In genomic region chr16:66988197-66988788, GRCh38 we compare ENCODE assay signal across 11 cellular contexts. TPM values are rescaled to one million over a fixed set of nuclear protein-coding genes. Genes with fewer than 3 reads are reported as not detected.
A peak's percentile ranks its signal among the peaks of the same experiment; 100 is the strongest.
DNase-seq lines count a peak whose midpoint lies in the region; ATAC-seq, FAIRE-seq and TF ChIP-seq lines count a peak whose summit lies in the region.
"Had no signal": no experiment of that assay in that cellular context is flagged by ENCODE, and none has a peak within 500 bp of the region (broad histone marks: within the 10 kb centered on the region; RNA-seq: fewer than 3 reads in every experiment).

CES4A (plus strand) TSS chr16:66988589; CDS start chr16:66988773, 184 bp downstream.

- no peaks in the 10 kb centered on the region for H3K79me2 ChIP-seq in fibroblast of lung (ENCODE audit: control insufficient read depth, insufficient read depth, low read length)

- no peak for TF ChIP-seq CTCF in RWPE2 (IDR thresholded peaks at IDR 0.05; ENCODE audit: poor library complexity, severe bottlenecking)
- TF ChIP-seq CTCF in fibroblast of lung (conservative IDR thresholded peaks at IDR 0.05 in 1 of 2, IDR thresholded peaks at IDR 0.05 in 1 of 2; ENCODE audit: low read depth in 1 of 2, low read length in 2 of 2) = no peak
- TF ChIP-seq CTCF in colonic mucosa (IDR thresholded peaks at IDR 0.05) = no peak

- H3K9ac ChIP-seq in fibroblast of lung (ENCODE audit: insufficient read depth, low read length) (no peak within 1 kb of the TSS), colonic mucosa (ENCODE audit: low read depth in 2 of 2, low read length in 2 of 2) (no peak within 1 kb of the TSS)

- H4K20me1 ChIP-seq in fibroblast of lung (ENCODE audit: control insufficient read depth, extremely low read depth, insufficient read depth, low read length) = no peaks in the 10 kb centered on the region

- DNase-seq in ELR (ENCODE audit: low read depth) (peak; percentile 45), RWPE2 (ENCODE audit: low spot score) (no peak), fibroblast of lung (ENCODE audit: low read depth in 2 of 2) (peak; percentile 42 to 66), occipital lobe (lab: John Stamatoyannopoulos, UW) (no peak), GM12891 (ENCODE audit: insufficient read length, low spot score) (no peak), head of caudate nucleus (no peak), colonic mucosa (no peak), NCI-H2081 treated with DMSO at 0.1 percent for 48 hours (lab: John Stamatoyannopoulos, UW) (no peak)
- DNase-seq: activated T-cell treated with anti-CD3 and anti-CD28 coated beads, Interleukin-2, amount 50 U/mL, for 4 hours; stimulated activated naive CD8-positive, alpha-beta T cell treated with anti-CD3 and anti-CD28 coated beads, Interleukin-15, Interleukin-2, amounts not matched to agents 100 U/mL and 50 U/mL, for 24 hours had no signal

- H3K27me3 ChIP-seq in RWPE2 (ENCODE audit: insufficient read depth, poor library complexity, severe bottlenecking) (no peaks in the 10 kb centered on the region), fibroblast of lung (ENCODE audit: control insufficient read depth, insufficient read depth, low read length) (no peaks in the 10 kb centered on the region), colonic mucosa (no peaks in the 10 kb centered on the region)

- no peak for TF ChIP-seq POLR2A in GM12891 (IDR thresholded peaks at IDR 0.05; ENCODE audit: low read depth, low read length)

- no peak for FAIRE-seq in GM12891 (lab: Jason Lieb, UNC)

- no peak within 1 kb of the TSS for H2AFZ ChIP-seq in fibroblast of lung (ENCODE audit: low read length)
- H2AFZ ChIP-seq: GM23338 had no signal

- H3K4me2 ChIP-seq in fibroblast of lung (ENCODE audit: extremely low read depth, insufficient read depth, low read length) = no peak within 1 kb of the TSS
- H3K4me2 ChIP-seq: GM23338 had no signal

- no peaks in the 10 kb centered on the region for H3K9me3 ChIP-seq in RWPE2 (ENCODE audit: severe bottlenecking)
- H3K9me3 ChIP-seq in fibroblast of lung (ENCODE audit: control insufficient read depth, insufficient read depth, low read depth, low read length) = no peaks in the 10 kb centered on the region
- no peaks in the 10 kb centered on the region for H3K9me3 ChIP-seq in colonic mucosa

- ATAC-seq in RWPE2 (ENCODE audit: low read depth) = peak; percentile 96
- ATAC-seq: activated T-cell treated with anti-CD3 and anti-CD28 coated beads, Interleukin-2, amount 50 U/mL, for 4 hours; GM23338; stimulated activated naive CD8-positive, alpha-beta T cell treated with anti-CD3 and anti-CD28 coated beads, Interleukin-15, Interleukin-2, amounts not matched to agents 100 U/mL and 50 U/mL, for 24 hours had no signal

- H3K4me1 ChIP-seq in RWPE2 (ENCODE audit: insufficient read depth, poor library complexity, severe bottlenecking) (peaks cover 3% of the 10 kb centered on the region), fibroblast of lung (ENCODE audit: control insufficient read depth, extremely low read depth, insufficient read depth, low read length) (no peaks in the 10 kb centered on the region), colonic mucosa (no peaks in the 10 kb centered on the region)

- intact Hi-C loops in head of caudate nucleus (cut with DNase I) (no loop called here), colonic mucosa (cut with DNase I) (no loop called here)

- H3K4me3 ChIP-seq in RWPE2 (ENCODE audit: severe bottlenecking) (no peak within 1 kb of the TSS), fibroblast of lung (replicated peaks in 1 of 4; ENCODE audit: control extremely low read depth in 1 of 4, insufficient read depth in 1 of 4, low read depth in 3 of 4, low read length in 4 of 4) (no peak within 1 kb of the TSS), colonic mucosa (no peak within 1 kb of the TSS)
- H3K4me3 ChIP-seq: GM23338 had no signal

- H3K36me3 ChIP-seq in RWPE2 (ENCODE audit: low read depth) (no peaks in the 10 kb centered on the region), fibroblast of lung (ENCODE audit: control insufficient read depth, insufficient read depth, low read length) (no peaks in the 10 kb centered on the region), colonic mucosa (no peaks in the 10 kb centered on the region)

- H3K27ac ChIP-seq in RWPE2 (ENCODE audit: poor library complexity, severe bottlenecking) (peak within 1 kb of the TSS; percentile 0), fibroblast of lung (ENCODE audit: insufficient read depth, low read length) (no peak within 1 kb of the TSS), colonic mucosa (no peak within 1 kb of the TSS)

TF ChIP-seq in GM12891, 5 proteins besides CTCF, POLR2A, EP300 and RAD21:
- TF ChIP-seq POLR2AphosphoS5 (IDR thresholded peaks at IDR 0.05; ENCODE audit: low read depth, low read length) (no peak), SPI1 (IDR thresholded peaks at IDR 0.05; ENCODE audit: low read depth, low read length) (no peak), PAX5 (IDR thresholded peaks at IDR 0.05; ENCODE audit: insufficient read depth, low read length, severe bottlenecking) (no peak), POU2F2 (IDR thresholded peaks at IDR 0.05; ENCODE audit: low read depth, low read length) (no peak), TAF1 (IDR thresholded peaks at IDR 0.05; ENCODE audit: low read depth, low read length) (no peak)

RNA-seq across cellular contexts. Expression of gene CES4A, which starts in this region (rescaled TPM):
- total RNA-seq in fibroblast of lung (2.1 TPM in 2 replicates), occipital lobe (15.4 TPM), colonic mucosa (1 to 10 TPM; 5.9 to 7.8 TPM)
- 1.3 and 2.3 TPM in 2 replicates for polyA plus RNA-seq in fibroblast of lung
- polyA plus RNA-seq in fibroblast of lung (2012) = 0.87 and 1.4 TPM in 2 replicates
- 3.8 TPM in 1 of 2 replicates, not detected in the other for polyA minus RNA-seq in fibroblast of lung (ENCODE audit: low replicate concordance)
- polyA plus RNA-seq in GM12891 (2012; ENCODE audit: low read depth, missing spikeins) = 6.8 TPM

Comparison
In these comparisons a context has a peak if more than half of its experiments do, and no peak if none do; other contexts are left out.
1. DNase-seq: peak in ELR (single experiment) and fibroblast of lung (2 of 2); none in RWPE2 (single experiment), occipital lobe (single experiment), GM12891 (single experiment), head of caudate nucleus (0 of 42), colonic mucosa (single experiment) and NCI-H2081 treated with DMSO at 0.1 percent for 48 hours (single experiment).